ENCODE assay signal across 19 cellular contexts in the genomic region with DNA sequence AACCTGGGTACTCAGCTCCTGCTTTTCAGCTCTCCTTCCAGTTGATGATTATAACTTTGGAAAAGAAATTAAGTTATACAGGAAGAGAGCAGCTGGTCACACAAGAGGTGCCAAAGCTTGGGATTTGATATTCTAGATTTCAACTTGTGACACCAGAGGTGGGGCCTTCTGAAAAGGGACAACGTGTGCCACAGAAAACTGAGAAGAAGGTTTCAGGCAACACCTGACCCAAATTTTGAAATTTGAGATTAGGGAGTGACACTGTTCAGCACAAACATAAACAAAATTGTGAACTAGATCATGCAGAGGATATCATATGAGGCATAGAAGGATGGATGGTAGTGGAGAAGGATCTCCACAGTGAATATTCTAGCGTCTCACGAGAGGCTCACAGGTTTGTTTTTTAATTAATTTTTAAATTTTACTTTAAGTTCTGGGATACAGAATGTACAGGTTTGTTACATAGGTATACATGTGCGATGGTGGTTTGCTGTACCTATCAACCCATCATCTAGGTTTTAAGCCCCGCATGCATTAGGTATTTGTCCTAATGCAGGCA.
"Had no signal": no experiment of that assay in that cellular context is flagged by ENCODE, and none has a peak within 500 bp of the region (broad histone marks: within the 10 kb centered on the region; RNA-seq: fewer than 3 reads in every experiment).

No MANE protein-coding gene starts in this region.

- ATAC-seq: foreskin keratinocyte, heart right ventricle, left cardiac atrium, left lobe of liver, left ventricle myocardium superior, lower lobe of right lung, mucosa of descending colon had no signal

- H3K27me3 ChIP-seq: dorsolateral prefrontal cortex, esophagus muscularis mucosa, foreskin keratinocyte, heart right ventricle had no signal

- H3K4me3 ChIP-seq: coronary artery, dorsolateral prefrontal cortex, esophagus muscularis mucosa, heart right ventricle, lower lobe of right lung, mucosa of descending colon had no signal

- H3K4me1 ChIP-seq: heart right ventricle, lower lobe of right lung had no signal

- H3K9me3 ChIP-seq: esophagus muscularis mucosa, heart right ventricle, lower lobe of right lung, mucosa of descending colon had no signal

- DNase-seq: dermis blood vessel endothelial cell; dorsolateral prefrontal cortex; effector CD4-positive, alpha-beta T cell; effector memory CD4-positive, alpha-beta T cell; foreskin keratinocyte; glutamatergic neuron; head of caudate nucleus; heart right ventricle; hippocampal formation; left cardiac atrium; left ventricle myocardium superior; lower lobe of right lung; mesenchymal stem cell; mucosa of descending colon; naive B cell had no signal

- H3K4me1 Mint-ChIP-seq: naive B cell had no signal

- H3K27ac ChIP-seq: coronary artery, dorsolateral prefrontal cortex, esophagus muscularis mucosa, foreskin keratinocyte, heart right ventricle, lower lobe of right lung had no signal

- H3K4me3 Mint-ChIP-seq: mesothelial cell of epicardium, naive B cell had no signal

- H3K36me3 Mint-ChIP-seq: mesothelial cell of epicardium, naive B cell had no signal

- H3K36me3 ChIP-seq: esophagus muscularis mucosa, heart right ventricle, lower lobe of right lung had no signal

- H3K9me3 Mint-ChIP-seq: mesothelial cell of epicardium, naive B cell had no signal

- H3K27ac Mint-ChIP-seq: mesothelial cell of epicardium, naive B cell had no signal
